1 cellular context compared by ENCODE assay signal in the genomic region with DNA sequence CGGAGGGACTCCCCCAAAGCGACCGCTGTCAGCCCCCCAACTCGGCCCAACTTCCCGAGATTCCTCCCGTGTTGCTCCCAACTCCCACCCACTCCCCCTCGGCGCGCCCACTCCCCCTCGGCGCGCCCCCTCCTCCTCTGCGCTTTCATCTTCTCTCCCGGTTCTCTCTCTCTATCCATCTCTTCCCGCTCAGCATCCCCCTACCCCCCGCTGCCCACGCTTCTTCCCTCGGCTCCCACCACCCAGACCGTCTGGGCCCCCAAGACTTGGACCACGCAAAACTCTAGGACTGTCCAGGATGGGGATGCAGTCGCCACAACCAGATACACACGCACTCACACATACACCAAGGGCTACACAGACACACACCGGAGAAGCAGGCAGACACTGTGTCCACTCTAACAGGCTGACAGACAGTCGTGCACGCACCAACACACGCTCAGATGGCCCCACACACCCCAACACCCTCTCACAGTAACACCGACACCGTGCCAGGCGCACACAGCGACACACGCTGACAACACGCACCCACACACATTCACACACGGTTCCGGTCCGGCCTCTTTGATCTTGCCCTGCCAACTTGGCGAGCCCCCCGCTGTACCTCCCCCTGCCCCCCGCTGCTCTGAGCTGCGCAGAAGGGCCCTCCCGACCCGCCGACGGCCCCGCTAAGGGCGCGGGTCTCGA.
TF ChIP-seq lines count a peak whose summit lies in the region.

No MANE protein-coding gene starts in this region.

TF ChIP-seq in HEK293, 187 proteins besides CTCF, POLR2A, EP300 and RAD21 (continued from another document and continues in another):
- TF ChIP-seq PRDM6 (tag by site-specific recombination; IDR thresholded peaks at IDR 0.05) (no peak), ZBTB10 (tag by site-specific recombination; IDR thresholded peaks at IDR 0.05) (peak; percentile 79), ZNF658 (tag by site-specific recombination; IDR thresholded peaks at IDR 0.05) (no peak), ZNF623 (tag by site-specific recombination; IDR thresholded peaks at IDR 0.05) (no peak), ZNF16 (tag by site-specific recombination; IDR thresholded peaks at IDR 0.05; ENCODE audit: low read depth) (no peak), ZNF776 (tag by site-specific recombination; IDR thresholded peaks at IDR 0.05; ENCODE audit: borderline replicate concordance) (no peak), ZNF501 (tag by site-specific recombination; IDR thresholded peaks at IDR 0.05) (no peak), MZF1 (tag by site-specific recombination; IDR thresholded peaks at IDR 0.05; ENCODE audit: borderline replicate concordance) (no peak), ZNF600 (tag by site-specific recombination; IDR thresholded peaks at IDR 0.05) (peak; percentile 77), KLF1 (tag by site-specific recombination; IDR thresholded peaks at IDR 0.05) (no peak), ZNF548 (tag by site-specific recombination; IDR thresholded peaks at IDR 0.05) (no peak), ZNF138 (tag by site-specific recombination; IDR thresholded peaks at IDR 0.05; ENCODE audit: borderline replicate concordance) (no peak), ZNF23 (tag by site-specific recombination; IDR thresholded peaks at IDR 0.05; ENCODE audit: borderline replicate concordance) (no peak), ZFP3 (tag by site-specific recombination; IDR thresholded peaks at IDR 0.05; ENCODE audit: low read depth) (no peak), SP7 (tag by site-specific recombination; IDR thresholded peaks at IDR 0.05) (no peak), WT1 (tag by site-specific recombination; IDR thresholded peaks at IDR 0.05) (no peak), ZNF366 (tag by site-specific recombination; conservative IDR thresholded peaks at IDR 0.05) (peak; percentile 50), ZBTB48 (tag by site-specific recombination; IDR thresholded peaks at IDR 0.05) (0 out of 2 replicates have a peak, but pooled peaks have one; percentile 33), EGR2 (tag by site-specific recombination; IDR thresholded peaks at IDR 0.05; ENCODE audit: low read depth) (peak; percentile 52), ZNF558 (tag by site-specific recombination; IDR thresholded peaks at IDR 0.05) (no peak), ZNF76 (tag by site-specific recombination; IDR thresholded peaks at IDR 0.05; ENCODE audit: borderline replicate concordance, low read depth) (no peak), ZNF266 (tag by site-specific recombination; IDR thresholded peaks at IDR 0.05; ENCODE audit: low read depth) (no peak), GLI4 (tag by site-specific recombination; IDR thresholded peaks at IDR 0.05) (no peak), ELK4 (IDR thresholded peaks at IDR 0.05; ENCODE audit: borderline replicate concordance, low read depth, low read length) (no peak), SETDB1 (IDR thresholded peaks at IDR 0.05; ENCODE audit: insufficient read length, low read length) (no peak), PRDM1 (tag by site-specific recombination; IDR thresholded peaks at IDR 0.05) (no peak), ZNF549 (tag by site-specific recombination; IDR thresholded peaks at IDR 0.05) (no peak), TCF7L2 (IDR thresholded peaks at IDR 0.05; ENCODE audit: borderline replicate concordance, low read depth, low read length) (peak; percentile 85; the same call in 1 of the 2 replicates), ZNF292 (tag by site-specific recombination; IDR thresholded peaks at IDR 0.05; ENCODE audit: borderline replicate concordance, low read depth) (no peak), ZNF843 (tag by site-specific recombination; IDR thresholded peaks at IDR 0.05) (no peak), ZNF280D (tag by site-specific recombination; IDR thresholded peaks at IDR 0.05) (no peak), ZBTB6 (tag by site-specific recombination; IDR thresholded peaks at IDR 0.05) (no peak), ZNF132 (tag by site-specific recombination; IDR thresholded peaks at IDR 0.05; ENCODE audit: borderline replicate concordance) (no peak), ZNF433 (tag by site-specific recombination; IDR thresholded peaks at IDR 0.05; ENCODE audit: low read depth) (no peak), ZNF341 (tag by site-specific recombination; IDR thresholded peaks at IDR 0.05; ENCODE audit: low read depth) (no peak)
- TF ChIP-seq, protein P1, sequence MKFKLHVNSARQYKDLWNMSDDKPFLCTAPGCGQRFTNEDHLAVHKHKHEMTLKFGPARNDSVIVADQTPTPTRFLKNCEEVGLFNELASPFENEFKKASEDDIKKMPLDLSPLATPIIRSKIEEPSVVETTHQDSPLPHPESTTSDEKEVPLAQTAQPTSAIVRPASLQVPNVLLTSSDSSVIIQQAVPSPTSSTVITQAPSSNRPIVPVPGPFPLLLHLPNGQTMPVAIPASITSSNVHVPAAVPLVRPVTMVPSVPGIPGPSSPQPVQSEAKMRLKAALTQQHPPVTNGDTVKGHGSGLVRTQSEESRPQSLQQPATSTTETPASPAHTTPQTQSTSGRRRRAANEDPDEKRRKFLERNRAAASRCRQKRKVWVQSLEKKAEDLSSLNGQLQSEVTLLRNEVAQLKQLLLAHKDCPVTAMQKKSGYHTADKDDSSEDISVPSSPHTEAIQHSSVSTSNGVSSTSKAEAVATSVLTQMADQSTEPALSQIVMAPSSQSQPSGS (tag by site-specific recombination; IDR thresholded peaks at IDR 0.05; ENCODE audit: low read depth), result no peak
- TF ChIP-seq, protein P2, sequence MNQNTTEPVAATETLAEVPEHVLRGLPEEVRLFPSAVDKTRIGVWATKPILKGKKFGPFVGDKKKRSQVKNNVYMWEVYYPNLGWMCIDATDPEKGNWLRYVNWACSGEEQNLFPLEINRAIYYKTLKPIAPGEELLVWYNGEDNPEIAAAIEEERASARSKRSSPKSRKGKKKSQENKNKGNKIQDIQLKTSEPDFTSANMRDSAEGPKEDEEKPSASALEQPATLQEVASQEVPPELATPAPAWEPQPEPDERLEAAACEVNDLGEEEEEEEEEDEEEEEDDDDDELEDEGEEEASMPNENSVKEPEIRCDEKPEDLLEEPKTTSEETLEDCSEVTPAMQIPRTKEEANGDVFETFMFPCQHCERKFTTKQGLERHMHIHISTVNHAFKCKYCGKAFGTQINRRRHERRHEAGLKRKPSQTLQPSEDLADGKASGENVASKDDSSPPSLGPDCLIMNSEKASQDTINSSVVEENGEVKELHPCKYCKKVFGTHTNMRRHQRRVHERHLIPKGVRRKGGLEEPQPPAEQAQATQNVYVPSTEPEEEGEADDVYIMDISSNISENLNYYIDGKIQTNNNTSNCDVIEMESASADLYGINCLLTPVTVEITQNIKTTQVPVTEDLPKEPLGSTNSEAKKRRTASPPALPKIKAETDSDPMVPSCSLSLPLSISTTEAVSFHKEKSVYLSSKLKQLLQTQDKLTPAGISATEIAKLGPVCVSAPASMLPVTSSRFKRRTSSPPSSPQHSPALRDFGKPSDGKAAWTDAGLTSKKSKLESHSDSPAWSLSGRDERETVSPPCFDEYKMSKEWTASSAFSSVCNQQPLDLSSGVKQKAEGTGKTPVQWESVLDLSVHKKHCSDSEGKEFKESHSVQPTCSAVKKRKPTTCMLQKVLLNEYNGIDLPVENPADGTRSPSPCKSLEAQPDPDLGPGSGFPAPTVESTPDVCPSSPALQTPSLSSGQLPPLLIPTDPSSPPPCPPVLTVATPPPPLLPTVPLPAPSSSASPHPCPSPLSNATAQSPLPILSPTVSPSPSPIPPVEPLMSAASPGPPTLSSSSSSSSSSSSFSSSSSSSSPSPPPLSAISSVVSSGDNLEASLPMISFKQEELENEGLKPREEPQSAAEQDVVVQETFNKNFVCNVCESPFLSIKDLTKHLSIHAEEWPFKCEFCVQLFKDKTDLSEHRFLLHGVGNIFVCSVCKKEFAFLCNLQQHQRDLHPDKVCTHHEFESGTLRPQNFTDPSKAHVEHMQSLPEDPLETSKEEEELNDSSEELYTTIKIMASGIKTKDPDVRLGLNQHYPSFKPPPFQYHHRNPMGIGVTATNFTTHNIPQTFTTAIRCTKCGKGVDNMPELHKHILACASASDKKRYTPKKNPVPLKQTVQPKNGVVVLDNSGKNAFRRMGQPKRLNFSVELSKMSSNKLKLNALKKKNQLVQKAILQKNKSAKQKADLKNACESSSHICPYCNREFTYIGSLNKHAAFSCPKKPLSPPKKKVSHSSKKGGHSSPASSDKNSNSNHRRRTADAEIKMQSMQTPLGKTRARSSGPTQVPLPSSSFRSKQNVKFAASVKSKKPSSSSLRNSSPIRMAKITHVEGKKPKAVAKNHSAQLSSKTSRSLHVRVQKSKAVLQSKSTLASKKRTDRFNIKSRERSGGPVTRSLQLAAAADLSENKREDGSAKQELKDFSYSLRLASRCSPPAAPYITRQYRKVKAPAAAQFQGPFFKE (tag by site-specific recombination; IDR thresholded peaks at IDR 0.05; ENCODE audit: borderline replicate concordance), result 0 out of 2 replicates have a peak, but pooled peaks have one; percentile 59
- TF ChIP-seq, protein P3, sequence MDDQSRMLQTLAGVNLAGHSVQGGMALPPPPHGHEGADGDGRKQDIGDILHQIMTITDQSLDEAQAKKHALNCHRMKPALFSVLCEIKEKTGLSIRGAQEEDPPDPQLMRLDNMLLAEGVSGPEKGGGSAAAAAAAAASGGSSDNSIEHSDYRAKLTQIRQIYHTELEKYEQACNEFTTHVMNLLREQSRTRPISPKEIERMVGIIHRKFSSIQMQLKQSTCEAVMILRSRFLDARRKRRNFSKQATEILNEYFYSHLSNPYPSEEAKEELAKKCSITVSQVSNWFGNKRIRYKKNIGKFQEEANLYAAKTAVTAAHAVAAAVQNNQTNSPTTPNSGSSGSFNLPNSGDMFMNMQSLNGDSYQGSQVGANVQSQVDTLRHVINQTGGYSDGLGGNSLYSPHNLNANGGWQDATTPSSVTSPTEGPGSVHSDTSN (CRISPR knock-in tag; IDR thresholded peaks at IDR 0.05), result no peak
